In the genomic region with DNA sequence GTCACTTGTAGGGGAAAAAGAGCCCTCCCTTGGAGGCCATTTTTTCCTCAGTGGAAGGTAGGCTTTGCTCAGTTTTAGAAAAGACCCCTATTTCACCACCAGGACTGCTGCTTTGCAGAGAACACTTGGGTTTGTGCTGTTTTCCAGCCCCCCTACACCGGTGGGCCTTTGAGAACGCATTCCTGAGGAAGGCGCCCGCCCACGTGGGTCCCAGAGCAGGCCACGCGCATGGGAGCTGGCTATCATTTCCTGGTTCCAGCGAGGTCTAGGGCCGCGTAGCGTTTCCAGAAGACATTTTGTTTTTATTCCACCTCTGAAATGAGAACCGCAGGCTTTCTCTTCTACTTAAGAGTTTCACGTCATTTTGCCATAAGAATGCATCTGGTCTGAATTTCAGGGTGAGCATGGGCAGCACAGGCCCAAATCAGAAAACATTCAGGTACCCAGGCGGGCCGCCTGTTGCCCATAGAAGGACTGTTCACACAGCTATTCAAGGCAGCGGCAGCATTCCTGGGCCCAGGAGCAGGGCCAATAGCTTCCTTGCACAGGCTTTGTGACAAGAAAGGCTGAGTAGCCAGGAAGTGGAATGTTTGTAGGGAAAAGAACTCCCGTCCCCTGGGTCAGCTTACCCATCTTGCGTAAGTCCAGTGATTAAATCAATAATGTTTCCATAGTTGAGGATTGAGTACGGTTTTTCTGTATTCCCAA, we compare ENCODE assay signal across 8 cellular contexts. TPM values are rescaled to one million over a fixed set of nuclear protein-coding genes. Genes with fewer than 3 reads are reported as not detected.
DNase-seq lines count a peak whose midpoint lies in the region; ATAC-seq and TF ChIP-seq lines count a peak whose summit lies in the region.

No MANE protein-coding gene starts in this region.

- no peak for TF ChIP-seq CTCF in CD14-positive monocyte (IDR thresholded peaks at IDR 0.05)
- TF ChIP-seq CTCF in body of pancreas (IDR thresholded peaks at IDR 0.05) = peak in 3 of 7 experiments; percentile 18 to 24 (median 22)
- no peak for TF ChIP-seq CTCF in SK-N-SH (IDR thresholded peaks at IDR 0.05)

- H3K4me1 ChIP-seq in body of pancreas = peaks cover 36% of the 10 kb centered on the region
- H3K4me1 ChIP-seq in SK-N-SH (ENCODE audit: control insufficient read depth in 1 of 2, insufficient read depth in 2 of 2, low read depth in 1 of 2, low read length in 1 of 2) = peaks cover 10 to 26% of the 10 kb centered on the region in 2 experiments; a peak in 2 of 4 replicates

- WGBS in body of pancreas, 2 donors = 44 to 60% methylated on average over 19 of the region's 19 CpGs
- WGBS in SK-N-SH (ENCODE audit: low lambda C conversion rate) = 95% methylated on average over 19 of the region's 19 CpGs

- H3K9me3 Mint-ChIP-seq in CD14-positive monocyte = no peaks in the 10 kb centered on the region

- no peak overlapping the region for H3K4me3 ChIP-seq in body of pancreas
- peak overlapping the region; percentile 97 for H3K4me3 ChIP-seq in iPS-18c (ENCODE audit: insufficient read depth, low read depth, low read length)
- peak overlapping the region; percentile 97 for H3K4me3 ChIP-seq in skeletal muscle cell (ENCODE audit: low read depth, low read length)
- no peak overlapping the region for H3K4me3 ChIP-seq in SK-N-SH (ENCODE audit: low read depth in 2 of 2, low read length in 1 of 2)

- no peak for DNase-seq in CD14-positive monocyte (ENCODE audit: low spot score)
- DNase-seq in M059J (ENCODE audit: low read depth) = peak; percentile 42
- DNase-seq in body of pancreas = peak; percentile 55 to 73 (median 64)
- peak; percentile 86 for DNase-seq in skeletal muscle cell (ENCODE audit: low read depth)
- no peak for DNase-seq in SK-N-SH
- DNase-seq in NCI-H1092 treated with DMSO at 0.1 percent for 48 hours (lab: John Stamatoyannopoulos, UW) = no peak
- DNase-seq in T1000 (lab: John Stamatoyannopoulos, UW) = no peak

- peaks cover 8 to 9% (median 9%) of the 10 kb centered on the region in 3 donors for H3K27me3 Mint-ChIP-seq in CD14-positive monocyte (ENCODE audit: low read depth in 3 of 3)

- POLR2A ChIA-PET in SK-N-SH (lab: Yijun Ruan, JAX) = no interaction called here

- no peaks in the 10 kb centered on the region for H3K27me3 ChIP-seq in body of pancreas
- H3K27me3 ChIP-seq in SK-N-SH (ENCODE audit: insufficient read depth) = no peaks in the 10 kb centered on the region

- no peak overlapping the region for H2AFZ ChIP-seq in SK-N-SH (ENCODE audit: low read depth)

- TF ChIP-seq RAD21 in SK-N-SH (IDR thresholded peaks at IDR 0.05; ENCODE audit: low read length) = no peak

- H3K9ac ChIP-seq in SK-N-SH = no peak overlapping the region

- H3K27ac ChIP-seq in body of pancreas (peak overlapping the region; percentile 86 to 99 (median 96)), SK-N-SH (ENCODE audit: low read depth in 2 of 2, low read length in 1 of 2) (peak overlapping the region in 1 of 2 experiments; percentile 65; a peak in 1 of 4 replicates)

- TF ChIP-seq EP300 in SK-N-SH (IDR thresholded peaks at IDR 0.05; ENCODE audit: borderline replicate concordance in 1 of 2, low read depth in 1 of 2, low read length in 1 of 2) = no peak

- intact Hi-C loops in CD14-positive monocyte (cut with micrococcal nuclease) (loop anchor here in 1 of 2 donors (1.0 to 10.0 kb wide), 2 partner anchors 9 to 181 kb away; a partner anchor contains a TSS), body of pancreas (cut with DNase I) (no loop called here)

- ATAC-seq in body of pancreas = no peak

- peaks cover 14% of the 10 kb centered on the region for H3F3A ChIP-seq in SK-N-SH (replicated peaks; ENCODE audit: insufficient read depth)

- CTCF ChIA-PET in SK-N-SH (lab: Yijun Ruan, JAX) = interaction anchor here (0.9 to 4.0 kb wide), 6 partner anchors 10 to 128 kb away, joined by 3 to 19 read pairs (median 4); a partner anchor contains a TSS

- H3K27ac Mint-ChIP-seq in CD14-positive monocyte = peak overlapping the region; percentile 97 to 99 (median 98)

- peaks cover 30% of the 10 kb centered on the region for H3K79me2 ChIP-seq in SK-N-SH (ENCODE audit: insufficient read depth)

- no peak for TF ChIP-seq POLR2A in body of pancreas (IDR thresholded peaks at IDR 0.05)

- H3K36me3 ChIP-seq in body of pancreas (replicated peaks in 1 of 2; ENCODE audit: insufficient read depth in 1 of 2, low read depth in 2 of 2) (no peaks in the 10 kb centered on the region), SK-N-SH (replicated peaks in 1 of 2; ENCODE audit: control insufficient read depth in 1 of 2, insufficient read depth in 2 of 2, low read length in 1 of 2) (peaks cover 0 to 4% of the 10 kb centered on the region in 2 experiments)

- peaks cover 0 to 6% of the 10 kb centered on the region in 2 donors for H3K36me3 Mint-ChIP-seq in CD14-positive monocyte

- no peaks in the 10 kb centered on the region for H3K9me3 ChIP-seq in body of pancreas
- H3K9me3 ChIP-seq in iPS-18c (ENCODE audit: control insufficient read depth, insufficient read depth, low read length) = peaks cover 8% of the 10 kb centered on the region
- no peaks in the 10 kb centered on the region for H3K9me3 ChIP-seq in SK-N-SH

- peaks cover 9% of the 10 kb centered on the region; the same call in 1 of the 2 replicates for H4K20me1 ChIP-seq in SK-N-SH (ENCODE audit: insufficient read depth)

- H3K4me3 Mint-ChIP-seq in CD14-positive monocyte = peak overlapping the region; percentile 86 to 87

- H3K4me2 ChIP-seq in SK-N-SH = no peak overlapping the region

- H3K4me1 Mint-ChIP-seq in CD14-positive monocyte = peaks cover 26% of the 10 kb centered on the region

- no peaks in the 10 kb centered on the region for H3K9me2 ChIP-seq in SK-N-SH

TF ChIP-seq in SK-N-SH, 30 proteins besides CTCF, POLR2A, EP300 and RAD21 (continues in another document):
- TF ChIP-seq, protein P1, sequence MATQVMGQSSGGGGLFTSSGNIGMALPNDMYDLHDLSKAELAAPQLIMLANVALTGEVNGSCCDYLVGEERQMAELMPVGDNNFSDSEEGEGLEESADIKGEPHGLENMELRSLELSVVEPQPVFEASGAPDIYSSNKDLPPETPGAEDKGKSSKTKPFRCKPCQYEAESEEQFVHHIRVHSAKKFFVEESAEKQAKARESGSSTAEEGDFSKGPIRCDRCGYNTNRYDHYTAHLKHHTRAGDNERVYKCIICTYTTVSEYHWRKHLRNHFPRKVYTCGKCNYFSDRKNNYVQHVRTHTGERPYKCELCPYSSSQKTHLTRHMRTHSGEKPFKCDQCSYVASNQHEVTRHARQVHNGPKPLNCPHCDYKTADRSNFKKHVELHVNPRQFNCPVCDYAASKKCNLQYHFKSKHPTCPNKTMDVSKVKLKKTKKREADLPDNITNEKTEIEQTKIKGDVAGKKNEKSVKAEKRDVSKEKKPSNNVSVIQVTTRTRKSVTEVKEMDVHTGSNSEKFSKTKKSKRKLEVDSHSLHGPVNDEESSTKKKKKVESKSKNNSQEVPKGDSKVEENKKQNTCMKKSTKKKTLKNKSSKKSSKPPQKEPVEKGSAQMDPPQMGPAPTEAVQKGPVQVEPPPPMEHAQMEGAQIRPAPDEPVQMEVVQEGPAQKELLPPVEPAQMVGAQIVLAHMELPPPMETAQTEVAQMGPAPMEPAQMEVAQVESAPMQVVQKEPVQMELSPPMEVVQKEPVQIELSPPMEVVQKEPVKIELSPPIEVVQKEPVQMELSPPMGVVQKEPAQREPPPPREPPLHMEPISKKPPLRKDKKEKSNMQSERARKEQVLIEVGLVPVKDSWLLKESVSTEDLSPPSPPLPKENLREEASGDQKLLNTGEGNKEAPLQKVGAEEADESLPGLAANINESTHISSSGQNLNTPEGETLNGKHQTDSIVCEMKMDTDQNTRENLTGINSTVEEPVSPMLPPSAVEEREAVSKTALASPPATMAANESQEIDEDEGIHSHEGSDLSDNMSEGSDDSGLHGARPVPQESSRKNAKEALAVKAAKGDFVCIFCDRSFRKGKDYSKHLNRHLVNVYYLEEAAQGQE (IDR thresholded peaks at IDR 0.05; ENCODE audit: low read depth, low read length) = no peak
- no peak for TF ChIP-seq FOSL2 (IDR thresholded peaks at IDR 0.05; ENCODE audit: borderline replicate concordance, low read depth)
- TF ChIP-seq RXRA (IDR thresholded peaks at IDR 0.05; ENCODE audit: borderline replicate concordance, low read depth) = no peak
- no peak for TF ChIP-seq CHD2 (IDR thresholded peaks at IDR 0.05; ENCODE audit: low read length, partially characterized antibody)
- TF ChIP-seq, protein P2, sequence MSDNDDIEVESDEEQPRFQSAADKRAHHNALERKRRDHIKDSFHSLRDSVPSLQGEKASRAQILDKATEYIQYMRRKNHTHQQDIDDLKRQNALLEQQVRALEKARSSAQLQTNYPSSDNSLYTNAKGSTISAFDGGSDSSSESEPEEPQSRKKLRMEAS (IDR thresholded peaks at IDR 0.05; ENCODE audit: low read depth) = no peak
- no peak for TF ChIP-seq GABPA (IDR thresholded peaks at IDR 0.05; ENCODE audit: low read depth)

RNA-seq across cellular contexts. Expression of a gene that starts 1.3 kb away (rescaled TPM):
- polyA plus RNA-seq in CD14-positive monocyte = 1 to 10 TPM; 5.9 to 7.3 TPM
- total RNA-seq in M059J (2014; rRNA removed; shearing (Covaris generic)) = 14.4 and 32.2 TPM in 2 replicates
- 10 to 100 TPM; 38.4 to 60.0 TPM for total RNA-seq in body of pancreas
- polyA plus RNA-seq in SK-N-SH (2012; rRNA removed) = 9.0 and 12.5 TPM in 2 replicates
- polyA plus RNA-seq in SK-N-SH (2012; cell fraction: cytosol; rRNA removed) = 4.5 and 7.5 TPM in 2 replicates
- 29.6 and 32.4 TPM in 2 replicates for polyA plus RNA-seq in SK-N-SH (2012; cell fraction: nucleus; rRNA removed)

RNA-seq across cellular contexts. Expression of a gene that starts 9.5 kb away (rescaled TPM):
- polyA plus RNA-seq in CD14-positive monocyte = 1 to 10 TPM; 1.0 to 1.7 TPM
- 14.4 and 22.3 TPM in 2 replicates for total RNA-seq in M059J (2014; rRNA removed; shearing (Covaris generic))
- total RNA-seq in body of pancreas = 1 to 10 TPM; 6.2 to 9.6 TPM
- 6.5 and 8.5 TPM in 2 replicates for polyA plus RNA-seq in SK-N-SH (2012; rRNA removed)
- polyA plus RNA-seq in SK-N-SH (2012; cell fraction: cytosol; rRNA removed) = 6.9 and 8.9 TPM in 2 replicates
- polyA plus RNA-seq in SK-N-SH (2012; cell fraction: nucleus; rRNA removed) = 16.4 and 22.0 TPM in 2 replicates

RNA-seq across cellular contexts. Expression of a gene that starts 20.7 kb away (rescaled TPM):
- polyA plus RNA-seq in CD14-positive monocyte (10 to 100 TPM; 10.3 to 12.8 TPM), SK-N-SH (2012; rRNA removed) (10.0 and 11.1 TPM in 2 replicates)
- total RNA-seq in M059J (2014; rRNA removed; shearing (Covaris generic)) = 16.9 and 28.8 TPM in 2 replicates
- total RNA-seq in body of pancreas = 10 to 100 TPM; 11.9 to 18.9 TPM
- polyA plus RNA-seq in SK-N-SH (2012; cell fraction: cytosol; rRNA removed) = 5.4 and 7.7 TPM in 2 replicates
- polyA plus RNA-seq in SK-N-SH (2012; cell fraction: nucleus; rRNA removed) = 25.0 and 36.2 TPM in 2 replicates

RNA-seq across cellular contexts. Expression of a gene that starts 24.2 kb away (rescaled TPM):
- polyA plus RNA-seq in CD14-positive monocyte (10 to 100 TPM; 13.2 to 23.0 TPM), SK-N-SH (2012; rRNA removed) (28.8 and 31.2 TPM in 2 replicates)
- 5.8 and 20.0 TPM in 2 replicates for total RNA-seq in M059J (2014; rRNA removed; shearing (Covaris generic))
- 10 to 100 TPM; 17.4 to 37.6 TPM for total RNA-seq in body of pancreas
- 8.1 and 14.1 TPM in 2 replicates for polyA plus RNA-seq in SK-N-SH (2012; cell fraction: cytosol; rRNA removed)
- 123 and 203 TPM in 2 replicates for polyA plus RNA-seq in SK-N-SH (2012; cell fraction: nucleus; rRNA removed)

RNA-seq across cellular contexts. Expression of a gene that starts 48.9 kb away (rescaled TPM):
- polyA plus RNA-seq in CD14-positive monocyte (not detected), SK-N-SH (2012; rRNA removed) (not detected in 2 replicates)
- 0.27 TPM in 1 of 2 replicates, not detected in the other for total RNA-seq in M059J (2014; rRNA removed; shearing (Covaris generic))
- total RNA-seq in body of pancreas = not detected
- polyA plus RNA-seq in SK-N-SH (2012; cell fraction: cytosol; rRNA removed) = 0.03 TPM in 1 of 2 replicates, not detected in the other
- polyA plus RNA-seq in SK-N-SH (2012; cell fraction: nucleus; rRNA removed) = 0.05 TPM in 2 replicates

Comparison
In these comparisons a context has a peak if more than half of its experiments do, and no peak if none do; other contexts are left out.
1. DNase-seq: peak in M059J (single experiment), body of pancreas (4 of 4) and skeletal muscle cell (single experiment); none in CD14-positive monocyte (single experiment), SK-N-SH (single experiment), NCI-H1092 treated with DMSO at 0.1 percent for 48 hours (single experiment) and T1000 (single experiment).
2. H3K4me3 ChIP-seq: peak in iPS-18c (single experiment) and skeletal muscle cell (single experiment); none in body of pancreas (0 of 2) and SK-N-SH (0 of 2).